9 cellular contexts compared by ENCODE assay signal in the genomic region with DNA sequence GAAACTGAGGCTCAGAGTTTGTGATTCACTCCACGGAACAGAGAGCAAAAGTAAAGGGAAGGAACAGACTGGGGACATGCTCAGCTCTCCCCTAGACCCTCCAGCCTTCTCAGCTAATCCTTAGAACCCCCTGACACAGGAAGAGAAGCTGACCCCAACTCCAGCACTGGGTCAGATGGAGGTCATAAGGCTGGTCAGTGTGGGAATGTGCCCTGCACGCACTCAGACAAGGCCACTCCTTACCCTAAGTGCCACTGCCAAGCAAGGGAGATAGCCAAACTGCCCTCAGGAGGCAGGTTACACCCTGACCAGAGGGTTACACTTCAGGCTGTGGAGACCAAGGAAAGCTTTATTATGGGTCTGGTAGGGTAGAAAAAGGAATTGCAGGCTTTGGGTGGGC. TPM values are rescaled to one million over a fixed set of nuclear protein-coding genes. Genes with fewer than 3 reads are reported as not detected.
DNase-seq lines count a peak whose midpoint lies in the region; ATAC-seq and TF ChIP-seq lines count a peak whose summit lies in the region.
"Had no signal": no experiment of that assay in that cellular context is flagged by ENCODE, and none has a peak within 500 bp of the region (broad histone marks: within the 10 kb centered on the region; RNA-seq: fewer than 3 reads in every experiment).

No MANE protein-coding gene starts in this region.

- no peak for DNase-seq in naive thymus-derived CD8-positive, alpha-beta T cell
- DNase-seq in DMS153 treated with DMSO at 0.1 percent for 48 hours (lab: John Stamatoyannopoulos, UW; ENCODE audit: unreplicated experiment) (no peak), SW480 (ENCODE audit: low spot score) (no peak)
- DNase-seq: stimulated activated CD4-positive, alpha-beta T cell treated with anti-CD3 and anti-CD28 coated beads, Interleukin-2, amount 100 ng/mL, for 48 hours had no signal

- peaks cover 35 to 56% (median 48%) of the 10 kb centered on the region in 11 experiments; a peak in 21 of 22 replicates for H4K20me1 ChIP-seq in BLaER1 treated with 17β-estradiol and CSF1 and Interleukin-3, amounts not matched to agents 10 nM and 100 nM
- peaks cover 43% of the 10 kb centered on the region for H4K20me1 ChIP-seq in Loucy (ENCODE audit: insufficient read depth, low read length, poor library complexity, severe bottlenecking)

- no peaks in the 10 kb centered on the region for H3F3A ChIP-seq in Loucy (ENCODE audit: low read depth)

- H3K36me3 ChIP-seq in BLaER1 treated with 17β-estradiol and CSF1 and Interleukin-3, amounts not matched to agents 10 nM and 100 nM = peaks cover 40 to 51% (median 42%) of the 10 kb centered on the region in 11 experiments
- peaks cover 28% of the 10 kb centered on the region; the same call in 1 of the 2 replicates for H3K36me3 ChIP-seq in Loucy (ENCODE audit: insufficient read depth, low read length)

- H3K27ac ChIP-seq in BLaER1 treated with 17β-estradiol and CSF1 and Interleukin-3, amounts not matched to agents 10 nM and 100 nM = peak overlapping the region; percentile 85 to 98 (median 95)

- H3K9ac ChIP-seq in BLaER1 treated with 17β-estradiol and CSF1 and Interleukin-3, amounts not matched to agents 10 nM and 100 nM = peak overlapping the region; percentile 94 to 99 (median 97)
- H3K9ac ChIP-seq in Loucy (ENCODE audit: low read depth, low read length, poor library complexity, severe bottlenecking) = peak overlapping the region; percentile 99

- H3K4me1 Mint-ChIP-seq in dendritic cell treated with granulocyte-macrophage colony-stimulating factor and Interleukin-4, amounts not matched to agents 40 ng/mL and 50 ng/mL, for 4 days (ENCODE audit: low read depth) = peaks cover 24% of the 10 kb centered on the region
- H3K4me1 Mint-ChIP-seq in naive thymus-derived CD8-positive, alpha-beta T cell = peaks cover 15 to 41% (median 31%) of the 10 kb centered on the region in 4 donors

- H3K4me3 Mint-ChIP-seq in dendritic cell treated with granulocyte-macrophage colony-stimulating factor and Interleukin-4, amounts not matched to agents 40 ng/mL and 50 ng/mL, for 4 days = peak overlapping the region; percentile 99
- peak overlapping the region; percentile 95 to 100 (median 100) for H3K4me3 Mint-ChIP-seq in naive thymus-derived CD8-positive, alpha-beta T cell

- no peaks in the 10 kb centered on the region for H3K9me3 ChIP-seq in BLaER1 treated with 17β-estradiol and CSF1 and Interleukin-3, amounts not matched to agents 10 nM and 100 nM (replicated peaks in 1 of 11)
- no peaks in the 10 kb centered on the region for H3K9me3 ChIP-seq in Loucy (ENCODE audit: insufficient read depth, low read depth, low read length)

- H3K9me3 Mint-ChIP-seq in dendritic cell treated with granulocyte-macrophage colony-stimulating factor and Interleukin-4, amounts not matched to agents 40 ng/mL and 50 ng/mL, for 4 days = no peaks in the 10 kb centered on the region
- H3K9me3 Mint-ChIP-seq in naive thymus-derived CD8-positive, alpha-beta T cell = no peaks in the 10 kb centered on the region

- H3K36me3 Mint-ChIP-seq in dendritic cell treated with granulocyte-macrophage colony-stimulating factor and Interleukin-4, amounts not matched to agents 40 ng/mL and 50 ng/mL, for 4 days (ENCODE audit: low read depth) = peaks cover 54% of the 10 kb centered on the region
- H3K36me3 Mint-ChIP-seq in naive thymus-derived CD8-positive, alpha-beta T cell = peaks cover 0 to 38% (median 2%) of the 10 kb centered on the region in 3 donors

- intact Hi-C loops in dendritic cell treated with granulocyte-macrophage colony-stimulating factor and Interleukin-4, amounts not matched to agents 40 ng/mL and 50 ng/mL, for 4 days (cut with micrococcal nuclease) = no loop called here

- no peak for ATAC-seq in naive thymus-derived CD8-positive, alpha-beta T cell
- no peak for ATAC-seq in GM21825 (IDR thresholded peaks at IDR 0.05; ENCODE audit: unreplicated experiment)
- no peak for ATAC-seq in HG03108 (IDR thresholded peaks at IDR 0.05; ENCODE audit: unreplicated experiment)

- no peak for TF ChIP-seq CTCF in Loucy (conservative IDR thresholded peaks at IDR 0.05; ENCODE audit: low read length)

- peak overlapping the region; percentile 92 for H3K27ac Mint-ChIP-seq in dendritic cell treated with granulocyte-macrophage colony-stimulating factor and Interleukin-4, amounts not matched to agents 40 ng/mL and 50 ng/mL, for 4 days
- H3K27ac Mint-ChIP-seq in naive thymus-derived CD8-positive, alpha-beta T cell = peak overlapping the region; percentile 99 to 100 (median 100)

- H3K9me2 ChIP-seq in Loucy (replicated peaks; ENCODE audit: low read depth, low read length) = no peaks in the 10 kb centered on the region

- peaks cover 37 to 46% (median 38%) of the 10 kb centered on the region in 10 experiments for H3K4me1 ChIP-seq in BLaER1 treated with 17β-estradiol and CSF1 and Interleukin-3, amounts not matched to agents 10 nM and 100 nM
- peaks cover 28% of the 10 kb centered on the region for H3K4me1 ChIP-seq in Loucy (ENCODE audit: insufficient read depth, low read length, poor library complexity, severe bottlenecking)

- peaks cover 46% of the 10 kb centered on the region for H3K79me2 ChIP-seq in Loucy (ENCODE audit: insufficient read depth, low read length)

- POLR2A ChIA-PET in naive thymus-derived CD8-positive, alpha-beta T cell (lab: Charles Lee) = interaction anchor here (1.2 to 4.9 kb wide), 6 partner anchors 11 to 160 kb away, joined by 3 to 37 read pairs (median 18); partner anchors contain the start of genes ABHD14A, ABHD14B, ACY1 and DUSP7

- no peaks in the 10 kb centered on the region for H3K27me3 ChIP-seq in BLaER1 treated with 17β-estradiol and CSF1 and Interleukin-3, amounts not matched to agents 10 nM and 100 nM
- peaks cover 10% of the 10 kb centered on the region for H3K27me3 ChIP-seq in Loucy (ENCODE audit: insufficient read depth, low read length, poor library complexity, severe bottlenecking)

- H3K4me3 ChIP-seq in BLaER1 treated with 17β-estradiol and CSF1 and Interleukin-3, amounts not matched to agents 10 nM and 100 nM = peak overlapping the region; percentile 75 to 97 (median 90)
- H3K4me3 ChIP-seq in Loucy (ENCODE audit: low read length, poor library complexity, severe bottlenecking) = peak overlapping the region; percentile 98

- no peak overlapping the region for H2AFZ ChIP-seq in Loucy (ENCODE audit: low read length)

- peak overlapping the region; percentile 97 to 100 (median 100) for H3K4me2 ChIP-seq in BLaER1 treated with 17β-estradiol and CSF1 and Interleukin-3, amounts not matched to agents 10 nM and 100 nM
- H3K4me2 ChIP-seq in Loucy (ENCODE audit: low read depth, low read length, poor library complexity, severe bottlenecking) = peak overlapping the region; percentile 100

- peaks cover 9% of the 10 kb centered on the region for H3K27me3 Mint-ChIP-seq in dendritic cell treated with granulocyte-macrophage colony-stimulating factor and Interleukin-4, amounts not matched to agents 40 ng/mL and 50 ng/mL, for 4 days
- H3K27me3 Mint-ChIP-seq in naive thymus-derived CD8-positive, alpha-beta T cell = peaks cover 0 to under 1% (median 0%) of the 10 kb centered on the region in 5 donors

RNA-seq across cellular contexts. Expression of gene RPL29, which starts 1.2 kb away (rescaled TPM):
- 1,000 to 10,000 TPM; 1,232 to 1,277 TPM for total RNA-seq in naive thymus-derived CD8-positive, alpha-beta T cell
- 1,000 to 10,000 TPM; 1,632 to 1,741 (median 1,693) TPM for polyA plus RNA-seq in naive thymus-derived CD8-positive, alpha-beta T cell

RNA-seq across cellular contexts. Expression of gene ACY1, which starts 11.2 kb away (rescaled TPM):
- 10 to 100 TPM; 14.1 to 15.8 TPM for total RNA-seq in naive thymus-derived CD8-positive, alpha-beta T cell
- 10 to 100 TPM; 18.5 to 28.5 (median 18.6) TPM for polyA plus RNA-seq in naive thymus-derived CD8-positive, alpha-beta T cell

RNA-seq across cellular contexts. Expression of gene ABHD14A, which starts 19.7 kb away (rescaled TPM):
- total RNA-seq in naive thymus-derived CD8-positive, alpha-beta T cell = 10 to 100 TPM; 17.7 to 22.1 TPM
- 100 to 1,000 TPM in 1 of 3 donors, 10 to 100 TPM in 2; 94.6 to 100 (median 94.9) TPM for polyA plus RNA-seq in naive thymus-derived CD8-positive, alpha-beta T cell

RNA-seq across cellular contexts. Expression of gene ABHD14B, which starts 20.7 kb away (rescaled TPM):
- total RNA-seq in naive thymus-derived CD8-positive, alpha-beta T cell = 10 to 100 TPM; 56.4 to 60.4 TPM
- polyA plus RNA-seq in naive thymus-derived CD8-positive, alpha-beta T cell = 10 to 100 TPM; 69.3 to 84.6 (median 73.2) TPM

RNA-seq across cellular contexts. Expression of gene PCBP4, which starts 27.3 kb away (rescaled TPM):
- total RNA-seq in naive thymus-derived CD8-positive, alpha-beta T cell = 1 to 10 TPM; 8.3 to 9.4 TPM
- polyA plus RNA-seq in naive thymus-derived CD8-positive, alpha-beta T cell = 10 to 100 TPM in 1 of 3 donors, 1 to 10 TPM in 2; 2.4 to 10.9 (median 5.3) TPM
